In genomic region chr2:156341482-156342251, GRCh38 we compare ENCODE assay signal across 1 cellular context.
TF ChIP-seq lines count a peak whose summit lies in the region.

No MANE protein-coding gene starts in this region.

TF ChIP-seq in GM23338, 12 proteins besides CTCF, POLR2A, EP300 and RAD21 (continued from another document):
- TF ChIP-seq ZNF462 (CRISPR knock-in tag; IDR thresholded peaks at IDR 0.05) (no peak), REST (IDR thresholded peaks at IDR 0.05; ENCODE audit: unreplicated experiment) (no peak), NANOG (IDR thresholded peaks at IDR 0.05; ENCODE audit: borderline replicate concordance) (no peak), STAT1 (IDR thresholded peaks at IDR 0.05; ENCODE audit: unreplicated experiment) (no peak), EZH2phosphoT487 (IDR thresholded peaks at IDR 0.05; ENCODE audit: unreplicated experiment) (no peak), ZNF331 (CRISPR knock-in tag; IDR thresholded peaks at IDR 0.05; ENCODE audit: low read depth) (no peak), CREB1 (CRISPR knock-in tag; IDR thresholded peaks at IDR 0.05; ENCODE audit: low read depth) (peak; percentile 42; the same call in 1 of the 2 replicates), POLR2AphosphoS5 (IDR thresholded peaks at IDR 0.05; ENCODE audit: low read depth) (peak; percentile 40; the same call in 1 of the 2 replicates), EZH2 (IDR thresholded peaks at IDR 0.05; ENCODE audit: low read depth, unreplicated experiment) (peak; percentile 51), ETS1 (IDR thresholded peaks at IDR 0.05) (no peak)
